Comparison of ENCODE assay signal across 8 cellular contexts in the genomic region with DNA sequence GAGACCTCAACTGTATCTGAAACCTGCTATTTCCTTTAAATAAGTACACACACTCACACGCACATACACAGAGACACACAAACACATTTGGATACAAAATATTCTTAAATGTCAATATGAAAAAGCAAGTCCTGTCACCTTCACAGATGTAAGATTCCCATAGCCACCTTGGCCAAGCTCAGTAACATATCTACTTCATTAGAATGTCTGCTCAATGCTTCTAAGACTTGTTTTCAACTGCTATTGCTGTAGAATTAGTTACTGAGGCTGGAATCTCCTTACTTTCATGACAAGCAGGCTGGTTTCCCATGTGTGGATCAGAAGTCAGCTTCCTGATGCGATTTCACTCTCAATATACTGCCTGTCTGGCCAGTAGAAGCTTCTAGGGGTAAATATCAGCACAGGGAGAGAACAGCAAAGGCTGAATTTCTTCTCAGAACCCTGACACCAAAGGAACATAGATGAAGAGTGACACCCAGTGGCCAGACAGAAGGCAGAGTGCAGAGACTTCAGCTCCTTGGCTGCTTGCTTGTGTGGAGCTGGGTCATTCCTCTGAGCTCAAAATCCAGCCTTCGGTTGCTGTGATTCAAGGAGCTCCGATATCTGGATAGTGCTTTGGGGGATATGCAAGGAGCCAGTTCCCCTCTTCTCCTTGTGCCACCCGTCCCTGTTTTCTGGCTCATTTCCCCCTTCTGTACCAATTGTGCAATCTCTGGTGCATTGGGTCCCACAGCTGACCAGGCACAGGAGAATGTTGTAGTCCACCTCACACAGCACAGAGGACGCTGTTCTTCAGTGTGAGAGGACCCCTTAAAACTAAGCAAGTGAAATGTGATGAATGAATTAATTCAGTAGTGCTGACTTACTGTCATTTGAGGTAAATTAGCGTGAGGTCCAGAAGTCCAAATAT. TPM values are rescaled to one million over a fixed set of nuclear protein-coding genes. Genes with fewer than 3 reads are reported as not detected.
DNase-seq lines count a peak whose midpoint lies in the region; ATAC-seq, FAIRE-seq and TF ChIP-seq lines count a peak whose summit lies in the region.

No MANE protein-coding gene starts in this region.

- POLR2A ChIA-PET in HCT116 (lab: Charles Lee) (interaction anchor here (0.8 to 1.8 kb wide), 4 partner anchors 11 to 383 kb away, joined by 3 to 4 read pairs (median 3); no protein-coding TSS in a partner anchor), HepG2 (lab: Yijun Ruan, JAX) (interaction anchor here (1.0 kb wide), 1 partner anchor 114 kb away, joined by 3 read pairs; no protein-coding TSS in a partner anchor)

- H3K27ac Mint-ChIP-seq in chondrocyte (ENCODE audit: unreplicated experiment), result no peak overlapping the region

- H3K9me3 Mint-ChIP-seq in chondrocyte (ENCODE audit: low read depth), result no peaks in the 10 kb centered on the region

- no peak overlapping the region for H3K4me3 Mint-ChIP-seq in chondrocyte (ENCODE audit: unreplicated experiment)

- H3K27me3 ChIP-seq in HCT116 (ENCODE audit: insufficient read depth, low read length) (no peaks in the 10 kb centered on the region), HepG2 (ENCODE audit: control insufficient read depth in 1 of 2, insufficient read depth in 2 of 2, low read length in 2 of 2) (no peaks in the 10 kb centered on the region; a peak in 1 of 5 replicates)

- in situ Hi-C loops in HepG2 (cut with HindIII; ENCODE audit: extremely low pct_ligation_motif_present, low pct_unique_long_range_greater_than_20kb), result loop anchor here (5.0 kb wide), 1 partner anchor 377 kb away; no protein-coding TSS in a partner anchor

- intact Hi-C loops in HCT116 (cut with micrococcal nuclease) (loop anchor here (1.0 to 10.0 kb wide), 7 partner anchors 79 to 672 kb away; no protein-coding TSS in a partner anchor), HepG2 (cut with micrococcal nuclease; ENCODE audit: unreplicated experiment) (loop anchor here (1.0 to 10.0 kb wide), 8 partner anchors 50 to 670 kb away; a partner anchor contains a TSS)

- peaks cover 4% of the 10 kb centered on the region for H3K4me1 Mint-ChIP-seq in chondrocyte (ENCODE audit: low read depth)

- H3K4me2 ChIP-seq in HCT116 (ENCODE audit: low read length) (peak overlapping the region; percentile 56), HepG2 (ENCODE audit: low read depth, low read length) (no peak overlapping the region)

- H3K36me3 ChIP-seq in HCT116 (ENCODE audit: control insufficient read depth in 1 of 2, insufficient read depth in 2 of 2, low read length in 2 of 2), result no peaks in the 10 kb centered on the region
- no peaks in the 10 kb centered on the region for H3K36me3 ChIP-seq in HepG2 (replicated peaks in 1 of 2; ENCODE audit: control insufficient read depth in 1 of 2, insufficient read depth in 2 of 2, low read length in 2 of 2)

- WGBS in HepG2 (ENCODE audit: low lambda C conversion rate), result 21% methylated on average over 7 of the region's 7 CpGs

- no peak for DNase-seq in activated CD4-positive, CD25-positive, alpha-beta regulatory T cell treated with anti-CD3 and anti-CD28 coated beads, Interleukin-2, amount 50 U/mL, for 72 hours
- DNase-seq in HCT116 (ENCODE audit: low read depth, low spot score) (peak; percentile 77), NCI-H1417 treated with DMSO at 0.1 percent for 48 hours (lab: John Stamatoyannopoulos, UW) (peak; percentile 2), UCSD-AML1 (lab: John Stamatoyannopoulos, UW; ENCODE audit: unreplicated experiment) (peak; percentile 59), chondrocyte (ENCODE audit: low spot score) (no peak), HepG2 (ENCODE audit: low spot score) (peak; percentile 66)
- DNase-seq in stimulated activated CD8-positive, alpha-beta memory T cell treated with anti-CD3 and anti-CD28 coated beads, Interleukin-4, amount 100 ng/mL, for 24 hours (ENCODE audit: low read depth), result peak; percentile 4

- TF ChIP-seq RAD21 in HCT116 (IDR thresholded peaks at IDR 0.05; ENCODE audit: low read depth) (peak; percentile 97), HepG2 (CRISPR knock-in tag; IDR thresholded peaks at IDR 0.05) (peak; percentile 60; the same call in 1 of the 2 replicates)

- no peaks in the 10 kb centered on the region for H3K9me3 ChIP-seq in HCT116 (ENCODE audit: control insufficient read depth in 1 of 2, insufficient read depth in 1 of 2, low read depth in 1 of 2, low read length in 2 of 2)
- no peaks in the 10 kb centered on the region for H3K9me3 ChIP-seq in HepG2 (ENCODE audit: low read length)

- H2AFZ ChIP-seq in HCT116 (ENCODE audit: low read depth, low read length, poor library complexity, severe bottlenecking), result peak overlapping the region; percentile 92
- H2AFZ ChIP-seq in HepG2 (ENCODE audit: low read length), result no peak overlapping the region

- H3K4me1 ChIP-seq in HCT116 (ENCODE audit: control insufficient read depth in 1 of 2, insufficient read depth in 2 of 2, low read length in 2 of 2) (peaks cover 10 to 32% of the 10 kb centered on the region in 2 experiments; a peak in 3 of 4 replicates), HepG2 (ENCODE audit: insufficient read depth, low read length) (no peaks in the 10 kb centered on the region)

- RAD21 ChIA-PET in HCT116 (lab: Charles Lee; ENCODE audit: low non-redundant PET in 1 of 2, low total read pairs in 2 of 2, uncharacterized antibody in 2 of 2, unreplicated experiment in 2 of 2), result interaction anchor here (0.6 to 2.5 kb wide), 26 partner anchors 15 to 384 kb away, joined by 3 to 24 read pairs (median 5); no protein-coding TSS in a partner anchor

- peak; percentile 41 to 72 for ATAC-seq in activated CD4-positive, CD25-positive, alpha-beta regulatory T cell treated with anti-CD3 and anti-CD28 coated beads, Interleukin-2, amount 50 U/mL, for 24 hours
- ATAC-seq in HCT116 (peak; percentile 98), HepG2 (peak; percentile 98)

- H3K79me2 ChIP-seq in HCT116 (ENCODE audit: insufficient read depth, low read length) (no peaks in the 10 kb centered on the region), HepG2 (ENCODE audit: insufficient read depth, low read length) (no peaks in the 10 kb centered on the region)

- TF ChIP-seq EP300 in HepG2 (IDR thresholded peaks at IDR 0.05; ENCODE audit: low read depth in 2 of 2, low read length in 2 of 2), result no peak
- TF ChIP-seq EP300 in HepG2 (CRISPR knock-in tag; IDR thresholded peaks at IDR 0.05; ENCODE audit: borderline replicate concordance), result no peak

- H3K27me3 Mint-ChIP-seq in chondrocyte (ENCODE audit: low read depth), result peaks cover 8% of the 10 kb centered on the region

- no peaks in the 10 kb centered on the region for H3K36me3 Mint-ChIP-seq in chondrocyte (ENCODE audit: low read depth)

- no peak for TF ChIP-seq POLR2A in HCT116 (IDR thresholded peaks at IDR 0.05; ENCODE audit: borderline replicate concordance, extremely low read depth, insufficient read depth, insufficient read length)
- TF ChIP-seq POLR2A in HepG2 (IDR thresholded peaks at IDR 0.05; ENCODE audit: insufficient read depth in 1 of 2, low read depth in 2 of 2, low read length in 2 of 2), result no peak

- BruUV-seq in HCT116 (replicated peaks; lab: Mats Ljungman, UMichigan) (no TSS peak), HepG2 (replicated peaks; lab: Mats Ljungman, UMichigan) (no TSS peak)

- H3K27ac ChIP-seq in HCT116 (ENCODE audit: low read depth, low read length), result no peak overlapping the region
- no peak overlapping the region for H3K27ac ChIP-seq in HepG2 (ENCODE audit: extremely low read length, insufficient read depth, low read length)

- H4K20me1 ChIP-seq in HCT116 (ENCODE audit: insufficient read depth) (no peaks in the 10 kb centered on the region), HepG2 (ENCODE audit: insufficient read depth, low read length) (no peaks in the 10 kb centered on the region)

- FAIRE-seq in HepG2 (lab: Jason Lieb, UNC), result peak; percentile 97

- TF ChIP-seq CTCF in HCT116 (IDR thresholded peaks at IDR 0.05 in 2 of 3, conservative IDR thresholded peaks at IDR 0.05 in 1 of 3; ENCODE audit: borderline replicate concordance in 1 of 3, insufficient read depth in 1 of 3, low read depth in 2 of 3, low read length in 2 of 3) (peak; percentile 81 to 89 (median 82)), chondrocyte (IDR thresholded peaks at IDR 0.05) (peak; percentile 94), HepG2 (CRISPR knock-in tag; IDR thresholded peaks at IDR 0.05) (peak; percentile 88)

- H3K9ac ChIP-seq in HCT116 (ENCODE audit: low read length) (no peak overlapping the region), HepG2 (ENCODE audit: insufficient read depth, low read depth, low read length) (no peak overlapping the region)

- CTCF ChIA-PET in HCT116 (lab: Charles Lee) (interaction anchor here (0.8 to 3.9 kb wide), 49 partner anchors 9 to 672 kb away, joined by 3 to 198 read pairs (median 4); no protein-coding TSS in a partner anchor), HepG2 (lab: Yijun Ruan, JAX; ENCODE audit: low intra/inter-chr PET ratio, low total read pairs) (interaction anchor here (0.9 to 1.9 kb wide), 5 partner anchors 294 to 671 kb away, joined by 3 to 13 read pairs (median 4); no protein-coding TSS in a partner anchor)

- no peak overlapping the region for H3K4me3 ChIP-seq in HCT116 (replicated peaks in 1 of 2; ENCODE audit: low read depth in 1 of 2, low read length in 2 of 2)
- no peak overlapping the region for H3K4me3 ChIP-seq in HepG2 (replicated peaks in 1 of 3; ENCODE audit: insufficient read depth in 1 of 3, low read depth in 2 of 3, low read length in 3 of 3)

- no peaks in the 10 kb centered on the region for H3K9me2 ChIP-seq in HCT116 (ENCODE audit: insufficient read depth)

RNA-seq across cellular contexts. Expression of a gene that starts 26.6 kb away (rescaled TPM):
- 14.3 TPM for total RNA-seq in HCT116 (2021; ENCODE audit: unreplicated experiment)
- polyA plus RNA-seq in HCT116 (2012), result 17.5 and 19.4 TPM in 2 replicates
- total RNA-seq in chondrocyte, result 7.6 to 16.0 TPM (median 15.4 TPM) in 3 replicates
- total RNA-seq in HepG2 (2016; rRNA removed; fragmentation: Illumina TruSeq; extraction: Trizol), result 0.53 and 0.67 TPM in 2 replicates
- 0.26 and 0.61 TPM in 2 replicates for total RNA-seq in HepG2 (2016; cell fraction: cytosol; rRNA removed; fragmentation: Illumina TruSeq; extraction: Trizol; ENCODE audit: low read depth)
- total RNA-seq in HepG2 (2016; cell fraction: insoluble cytoplasmic fraction; rRNA removed; fragmentation: Illumina TruSeq; extraction: Trizol), result 0.61 and 0.63 TPM in 2 replicates
- 0.90 and 0.93 TPM in 2 replicates for total RNA-seq in HepG2 (2016; cell fraction: membrane; rRNA removed; fragmentation: Illumina TruSeq; extraction: Trizol)
- 0.72 and 1.0 TPM in 2 replicates for total RNA-seq in HepG2 (2016; cell fraction: nucleus; rRNA removed; fragmentation: Illumina TruSeq; extraction: Trizol)
- polyA plus RNA-seq in HepG2 (2011; rRNA removed), result 6.3 and 9.7 TPM in 2 replicates
- 4.9 and 6.0 TPM in 2 replicates for polyA plus RNA-seq in HepG2 (2011; cell fraction: cytosol; rRNA removed)
- 24.1 and 26.3 TPM in 2 replicates for polyA plus RNA-seq in HepG2 (2011; cell fraction: nucleus; rRNA removed)
- polyA plus RNA-seq in HepG2 (2012), result 10.3 and 13.7 TPM in 2 replicates
- 0.49 and 0.66 TPM in 2 replicates for polyA plus RNA-seq in HepG2 (2016; cell fraction: cytosol; fragmentation: Illumina TruSeq; extraction: Trizol; ENCODE audit: low read depth)
- 0.87 and 1.1 TPM in 2 replicates for polyA plus RNA-seq in HepG2 (2016; cell fraction: insoluble cytoplasmic fraction; fragmentation: Illumina TruSeq; extraction: Trizol; ENCODE audit: low read depth)
- polyA plus RNA-seq in HepG2 (2016; cell fraction: membrane; fragmentation: Illumina TruSeq; extraction: Trizol; ENCODE audit: low read depth), result 1.1 and 1.4 TPM in 2 replicates
- 1.6 and 2.5 TPM in 2 replicates for polyA plus RNA-seq in HepG2 (2016; cell fraction: nucleus; fragmentation: Illumina TruSeq; extraction: Trizol; ENCODE audit: insufficient read depth, low read depth)
- 3.1 and 22.0 TPM in 2 replicates for polyA minus RNA-seq in HepG2 (2011; rRNA and poly(A)+ RNA removed; ENCODE audit: low replicate concordance)
- 2.4 and 4.0 TPM in 2 replicates for polyA minus RNA-seq in HepG2 (2011; cell fraction: cytosol; rRNA and poly(A)+ RNA removed)
- 15.7 and 24.0 TPM in 2 replicates for polyA minus RNA-seq in HepG2 (2011; cell fraction: nucleus; rRNA and poly(A)+ RNA removed)

RNA-seq across cellular contexts. Expression of a gene that starts 51.8 kb away (rescaled TPM):
- total RNA-seq in HCT116 (2021; ENCODE audit: unreplicated experiment) (12.8 TPM), chondrocyte (0.33 to 0.80 TPM (median 0.80 TPM) in 3 replicates), HepG2 (2016; rRNA removed; fragmentation: Illumina TruSeq; extraction: Trizol) (0.71 and 0.94 TPM in 2 replicates)
- polyA plus RNA-seq in HCT116 (2012), result 5.3 and 5.7 TPM in 2 replicates
- total RNA-seq in HepG2 (2016; cell fraction: cytosol; rRNA removed; fragmentation: Illumina TruSeq; extraction: Trizol; ENCODE audit: low read depth), result under 0.01 and 0.20 TPM in 2 replicates
- total RNA-seq in HepG2 (2016; cell fraction: insoluble cytoplasmic fraction; rRNA removed; fragmentation: Illumina TruSeq; extraction: Trizol), result 0.61 and 0.76 TPM in 2 replicates
- total RNA-seq in HepG2 (2016; cell fraction: membrane; rRNA removed; fragmentation: Illumina TruSeq; extraction: Trizol), result 0.14 and 0.40 TPM in 2 replicates
- 0.81 and 2.3 TPM in 2 replicates for total RNA-seq in HepG2 (2016; cell fraction: nucleus; rRNA removed; fragmentation: Illumina TruSeq; extraction: Trizol)
- polyA plus RNA-seq in HepG2 (2011; rRNA removed), result 0.27 and 0.34 TPM in 2 replicates
- 0.12 and 0.14 TPM in 2 replicates for polyA plus RNA-seq in HepG2 (2011; cell fraction: cytosol; rRNA removed)
- 1.3 and 1.9 TPM in 2 replicates for polyA plus RNA-seq in HepG2 (2011; cell fraction: nucleus; rRNA removed)
- polyA plus RNA-seq in HepG2 (2012), result 0.17 and 0.40 TPM in 2 replicates
- polyA plus RNA-seq in HepG2 (2016; cell fraction: cytosol; fragmentation: Illumina TruSeq; extraction: Trizol; ENCODE audit: low read depth), result 0.06 TPM in 1 of 2 replicates, not detected in the other
- 0.19 and 0.58 TPM in 2 replicates for polyA plus RNA-seq in HepG2 (2016; cell fraction: insoluble cytoplasmic fraction; fragmentation: Illumina TruSeq; extraction: Trizol; ENCODE audit: low read depth)
- 0.14 TPM in 1 of 2 replicates, not detected in the other for polyA plus RNA-seq in HepG2 (2016; cell fraction: membrane; fragmentation: Illumina TruSeq; extraction: Trizol; ENCODE audit: low read depth)
- 0.65 and 1.2 TPM in 2 replicates for polyA plus RNA-seq in HepG2 (2016; cell fraction: nucleus; fragmentation: Illumina TruSeq; extraction: Trizol; ENCODE audit: insufficient read depth, low read depth)
- polyA minus RNA-seq in HepG2 (2011; rRNA and poly(A)+ RNA removed; ENCODE audit: low replicate concordance), result 4.6 and 5.3 TPM in 2 replicates
- 1.1 TPM in 1 of 2 replicates, not detected in the other for polyA minus RNA-seq in HepG2 (2011; cell fraction: cytosol; rRNA and poly(A)+ RNA removed)
- 1.7 and 2.5 TPM in 2 replicates for polyA minus RNA-seq in HepG2 (2011; cell fraction: nucleus; rRNA and poly(A)+ RNA removed)

Comparison
In these comparisons a context has a peak if more than half of its experiments do, and no peak if none do; other contexts are left out.
1. DNase-seq: peak in HCT116 (single experiment), NCI-H1417 treated with DMSO at 0.1 percent for 48 hours (single experiment), UCSD-AML1 (single experiment), HepG2 (single experiment) and stimulated activated CD8-positive, alpha-beta memory T cell treated with anti-CD3 and anti-CD28 coated beads, Interleukin-4, amount 100 ng/mL, for 24 hours (single experiment); none in activated CD4-positive, CD25-positive, alpha-beta regulatory T cell treated with anti-CD3 and anti-CD28 coated beads, Interleukin-2, amount 50 U/mL, for 72 hours (single experiment) and chondrocyte (single experiment).
2. Peak in every context shown above with its lines, with median percentiles within 50 percentile points of each other: ATAC-seq and CTCF ChIP-seq.